In the genomic region with DNA sequence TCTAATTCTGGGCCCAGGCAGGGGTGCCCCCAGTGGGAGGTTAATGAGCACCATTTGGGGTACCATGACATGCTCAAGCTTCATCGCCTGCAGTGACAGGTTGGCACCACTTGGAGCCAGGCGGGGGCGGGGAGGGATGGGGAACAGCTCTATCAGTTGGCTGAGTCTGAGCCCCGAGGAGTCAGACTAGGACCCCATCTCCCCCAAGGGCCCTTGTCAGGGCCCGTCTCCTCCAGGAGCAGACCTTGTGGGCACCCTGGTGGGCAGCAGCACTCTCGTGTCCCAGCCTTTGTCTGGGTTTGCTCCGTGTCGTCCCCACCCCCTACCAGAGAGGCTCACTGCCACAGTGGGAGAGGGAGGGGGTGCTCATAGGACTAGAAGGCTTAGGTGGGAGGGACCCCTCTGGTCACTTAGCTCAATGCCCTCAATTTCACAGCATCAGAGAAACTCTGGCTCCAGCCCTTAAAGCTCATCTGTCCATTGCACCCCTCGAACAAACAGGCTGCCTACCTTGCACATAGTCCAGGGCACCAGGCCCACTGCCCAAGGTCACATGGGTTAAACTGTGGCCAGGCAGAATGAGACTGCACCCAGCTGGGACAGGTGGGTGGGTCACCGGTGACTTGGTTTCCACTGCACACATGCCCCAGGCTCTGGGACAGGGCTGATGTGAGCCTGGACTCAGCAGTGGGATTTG, we compare ENCODE assay signal across 10 cellular contexts. TPM values are rescaled to one million over a fixed set of nuclear protein-coding genes. Genes with fewer than 3 reads are reported as not detected.
DNase-seq lines count a peak whose midpoint lies in the region; ATAC-seq and TF ChIP-seq lines count a peak whose summit lies in the region.
"Had no signal": no experiment of that assay in that cellular context is flagged by ENCODE, and none has a peak within 500 bp of the region (broad histone marks: within the 10 kb centered on the region; RNA-seq: fewer than 3 reads in every experiment).

No MANE protein-coding gene starts in this region.

- H3K4me3 ChIP-seq in H7 (ENCODE audit: insufficient read depth, low read depth, low read length): no peak overlapping the region
- H3K4me3 ChIP-seq in Caco-2 (ENCODE audit: low read depth, low read length): no peak overlapping the region
- H3K4me3 ChIP-seq: cardiac muscle cell had no signal

- intact Hi-C loops in Caco-2 (cut with micrococcal nuclease; ENCODE audit: unreplicated experiment): loop anchor here (2.0 kb wide), 1 partner anchor 14 kb away; no protein-coding TSS in a partner anchor

- TF ChIP-seq CTCF in glutamatergic neuron (IDR thresholded peaks at IDR 0.05; ENCODE audit: partially characterized antibody, unreplicated experiment) (no peak), Caco-2 (IDR thresholded peaks at IDR 0.05; ENCODE audit: insufficient read depth in 1 of 2, low read depth in 1 of 2, low read length in 1 of 2, severe bottlenecking in 1 of 2, unreplicated experiment in 1 of 2) (peak in 1 of 2 experiments; percentile 26)

- ATAC-seq in activated T-cell treated with anti-CD3 and anti-CD28 coated beads, Interleukin-2, amount 50 U/mL, for 72 hours (replicated peaks in 1 of 2): no peak

- peak overlapping the region; percentile 84 for H3K27ac Mint-ChIP-seq in activated T-cell treated with anti-CD3 and anti-CD28 coated beads, Interleukin-2, amount 50 U/mL, for 72 hours
- H3K27ac Mint-ChIP-seq in glutamatergic neuron (ENCODE audit: unreplicated experiment) (no peak overlapping the region), Caco-2 (ENCODE audit: unreplicated experiment) (no peak overlapping the region)

- POLR2A ChIA-PET in Caco-2 (lab: Charles Lee): no interaction called here

- CTCF ChIA-PET in Caco-2 (lab: Charles Lee): interaction anchor here (0.6 to 1.0 kb wide), 3 partner anchors 27 to 1442 kb away, joined by 3 to 4 read pairs (median 4); no protein-coding TSS in a partner anchor

- H3K36me3 ChIP-seq in H7 (replicated peaks; ENCODE audit: control insufficient read depth, insufficient read depth, low read length): no peaks in the 10 kb centered on the region; the same call in 1 of the 2 replicates
- peaks cover 9% of the 10 kb centered on the region; the same call in 1 of the 2 replicates for H3K36me3 ChIP-seq in Caco-2 (ENCODE audit: control insufficient read depth, insufficient read depth, low read length)

- DNase-seq in H7 (peak; percentile 77), glutamatergic neuron (no peak), COLO829 (ENCODE audit: low spot score) (no peak), islet precursor cell (no peak), Caco-2 (no peak), HPDE6-E6E7 (ENCODE audit: extremely low spot score) (no peak)
- DNase-seq in activated T-cell treated with anti-CD3 and anti-CD28 coated beads, Interleukin-2, amount 50 U/mL, for 72 hours: no peak
- peak; percentile 26 for DNase-seq in stimulated activated naive CD4-positive, alpha-beta T cell treated with Interleukin-2 at 50 U/mL for 16 hours (lab: John Stamatoyannopoulos, UW)

- peak overlapping the region; percentile 97 to 98 for H3K4me3 Mint-ChIP-seq in activated T-cell treated with anti-CD3 and anti-CD28 coated beads, Interleukin-2, amount 50 U/mL, for 72 hours
- H3K4me3 Mint-ChIP-seq in glutamatergic neuron (ENCODE audit: unreplicated experiment): peak overlapping the region; percentile 91
- no peak overlapping the region for H3K4me3 Mint-ChIP-seq in Caco-2 (ENCODE audit: unreplicated experiment)

- no TSS peak for BruUV-seq in Caco-2 (replicated peaks; lab: Mats Ljungman, UMichigan)

- no peaks in the 10 kb centered on the region for H3K27me3 Mint-ChIP-seq in activated T-cell treated with anti-CD3 and anti-CD28 coated beads, Interleukin-2, amount 50 U/mL, for 72 hours (ENCODE audit: low read depth)
- peaks cover 15% of the 10 kb centered on the region for H3K27me3 Mint-ChIP-seq in glutamatergic neuron (ENCODE audit: unreplicated experiment)
- no peaks in the 10 kb centered on the region for H3K27me3 Mint-ChIP-seq in Caco-2 (ENCODE audit: insufficient read depth, unreplicated experiment)

- peaks cover 58% of the 10 kb centered on the region for H3K4me1 Mint-ChIP-seq in activated T-cell treated with anti-CD3 and anti-CD28 coated beads, Interleukin-2, amount 50 U/mL, for 72 hours (ENCODE audit: low read depth)
- peaks cover 24% of the 10 kb centered on the region for H3K4me1 Mint-ChIP-seq in glutamatergic neuron (ENCODE audit: low read depth, unreplicated experiment)
- peaks cover 29% of the 10 kb centered on the region for H3K4me1 Mint-ChIP-seq in Caco-2 (ENCODE audit: low read depth, unreplicated experiment)

- H3K27me3 ChIP-seq in H7 (ENCODE audit: control insufficient read depth, insufficient read depth, low read length): peaks cover 20% of the 10 kb centered on the region
- no peaks in the 10 kb centered on the region for H3K27me3 ChIP-seq in Caco-2 (replicated peaks; ENCODE audit: control insufficient read depth, insufficient read depth, low read length)
- H3K27me3 ChIP-seq: cardiac muscle cell had no signal

- peaks cover 21 to 29% of the 10 kb centered on the region in 2 donors for H3K36me3 Mint-ChIP-seq in activated T-cell treated with anti-CD3 and anti-CD28 coated beads, Interleukin-2, amount 50 U/mL, for 72 hours (ENCODE audit: insufficient read depth in 2 of 2)
- H3K36me3 Mint-ChIP-seq in glutamatergic neuron (ENCODE audit: unreplicated experiment) (peaks cover 12% of the 10 kb centered on the region), Caco-2 (ENCODE audit: insufficient read depth, unreplicated experiment) (peaks cover 26% of the 10 kb centered on the region)

- H3K9me3 ChIP-seq in Caco-2: no peaks in the 10 kb centered on the region
- H3K9me3 ChIP-seq: HAP-1 had no signal

- peaks cover 26% of the 10 kb centered on the region for H3K4me1 ChIP-seq in Caco-2

- H3K9me3 Mint-ChIP-seq in activated T-cell treated with anti-CD3 and anti-CD28 coated beads, Interleukin-2, amount 50 U/mL, for 72 hours: no peaks in the 10 kb centered on the region
- peaks cover 16% of the 10 kb centered on the region for H3K9me3 Mint-ChIP-seq in glutamatergic neuron (ENCODE audit: unreplicated experiment)
- H3K9me3 Mint-ChIP-seq in Caco-2 (ENCODE audit: unreplicated experiment): no peaks in the 10 kb centered on the region

RNA-seq across cellular contexts. Expression of gene PPP1R9B, which starts 4.1 kb away (rescaled TPM):
- 15.0 and 21.1 TPM in 2 replicates for total RNA-seq in H7 (2014; rRNA removed; shearing (Covaris generic))
- 100 to 1,000 TPM; 111 to 128 TPM for total RNA-seq in activated T-cell treated with anti-CD3 and anti-CD28 coated beads, Interleukin-2, amount 50 U/mL, for 72 hours
- 74.0 TPM for total RNA-seq in glutamatergic neuron (ENCODE audit: unreplicated experiment)
- 74.8 and 76.2 TPM in 2 replicates for total RNA-seq in Caco-2 (2022)

RNA-seq across cellular contexts. Expression of gene SAMD14, which starts 16.4 kb away (rescaled TPM):
- 7.8 and 8.2 TPM in 2 replicates for total RNA-seq in H7 (2014; rRNA removed; shearing (Covaris generic))
- total RNA-seq in activated T-cell treated with anti-CD3 and anti-CD28 coated beads, Interleukin-2, amount 50 U/mL, for 72 hours: 1 to 10 TPM; 3.3 to 6.9 TPM
- 95.0 TPM for total RNA-seq in glutamatergic neuron (ENCODE audit: unreplicated experiment)
- 2.2 and 3.4 TPM in 2 replicates for total RNA-seq in Caco-2 (2022)

RNA-seq across cellular contexts. Expression of gene SGCA, which starts 19.4 kb away (rescaled TPM):
- 0.52 and 1.1 TPM in 2 replicates for total RNA-seq in H7 (2014; rRNA removed; shearing (Covaris generic))
- 1 to 10 TPM; 1.7 to 2.3 TPM for total RNA-seq in activated T-cell treated with anti-CD3 and anti-CD28 coated beads, Interleukin-2, amount 50 U/mL, for 72 hours
- total RNA-seq in glutamatergic neuron (ENCODE audit: unreplicated experiment): 1.3 TPM
- not detected in 2 replicates for total RNA-seq in Caco-2 (2022)

RNA-seq across cellular contexts. Expression of gene PDK2, which starts 51.2 kb away (rescaled TPM):
- 13.5 and 14.2 TPM in 2 replicates for total RNA-seq in H7 (2014; rRNA removed; shearing (Covaris generic))
- total RNA-seq in activated T-cell treated with anti-CD3 and anti-CD28 coated beads, Interleukin-2, amount 50 U/mL, for 72 hours: 10 to 100 TPM; 26.6 to 34.6 TPM
- 36.9 TPM for total RNA-seq in glutamatergic neuron (ENCODE audit: unreplicated experiment)
- 10.5 and 15.2 TPM in 2 replicates for total RNA-seq in Caco-2 (2022)

RNA-seq across cellular contexts. Expression of gene COL1A1, which starts 55.1 kb away (rescaled TPM):
- 8.2 and 9.4 TPM in 2 replicates for total RNA-seq in H7 (2014; rRNA removed; shearing (Covaris generic))
- total RNA-seq in activated T-cell treated with anti-CD3 and anti-CD28 coated beads, Interleukin-2, amount 50 U/mL, for 72 hours: 10 to 100 TPM in 1 of 2 donors, 1 to 10 TPM in 1; 9.8 to 10.3 TPM
- total RNA-seq in glutamatergic neuron (ENCODE audit: unreplicated experiment) (10.1 TPM), Caco-2 (2022) (23.4 and 27.3 TPM in 2 replicates)

Comparison
In these comparisons a context has a peak if more than half of its experiments do, and no peak if none do; other contexts are left out.
1. DNase-seq: peak in H7 (single experiment) and stimulated activated naive CD4-positive, alpha-beta T cell treated with Interleukin-2 at 50 U/mL for 16 hours (single experiment); none in activated T-cell treated with anti-CD3 and anti-CD28 coated beads, Interleukin-2, amount 50 U/mL, for 72 hours (0 of 2), glutamatergic neuron (single experiment), COLO829 (single experiment), islet precursor cell (single experiment), Caco-2 (0 of 2) and HPDE6-E6E7 (single experiment).
2. RNA of gene SAMD14, which starts 16.4 kb away (total RNA-seq): 95.0 TPM in glutamatergic neuron (single experiment); 7.8 to 8.2 TPM in H7, 3.3 to 6.9 TPM in activated T-cell treated with anti-CD3 and anti-CD28 coated beads, Interleukin-2, amount 50 U/mL, for 72 hours and 2.2 to 3.4 TPM in Caco-2; every median in the first group is over 10 times any median in the second.